ENCODE assay signal across 9 cellular contexts in the genomic region with DNA sequence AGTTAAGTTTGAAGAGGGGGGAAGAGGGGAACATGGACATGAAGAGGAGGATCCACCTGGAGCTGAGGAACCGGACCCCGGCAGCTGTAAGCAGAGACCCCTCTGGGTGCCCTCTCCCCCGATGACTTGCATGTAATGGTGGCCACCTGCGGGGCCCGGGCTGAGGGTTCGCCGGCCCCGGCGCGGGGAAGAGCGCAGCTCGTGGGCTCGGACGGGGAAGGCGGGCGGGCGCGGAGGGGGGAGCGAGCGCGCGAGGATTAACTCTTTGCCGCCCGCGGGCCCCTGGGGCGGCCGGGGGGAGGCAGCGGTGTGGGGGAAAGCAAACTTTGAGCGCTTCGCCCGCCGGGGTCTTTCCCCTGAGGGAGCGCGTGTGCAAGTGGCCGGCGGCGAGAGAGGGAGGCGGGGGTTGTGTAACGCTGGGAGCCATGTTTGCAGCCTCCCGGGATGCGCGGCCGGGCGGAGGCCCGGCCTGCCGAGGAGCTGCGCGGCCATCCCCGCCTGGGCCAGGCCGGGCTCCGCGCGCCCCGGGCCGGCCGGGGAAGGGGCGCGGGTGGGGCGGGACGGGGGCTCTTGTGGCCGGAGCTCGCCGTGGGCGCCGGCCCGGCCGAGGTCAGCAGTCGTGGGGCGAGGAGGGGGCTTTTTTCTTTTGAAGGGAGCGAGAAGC. TPM values are rescaled to one million over a fixed set of nuclear protein-coding genes. Genes with fewer than 3 reads are reported as not detected.
DNase-seq lines count a peak whose midpoint lies in the region; ATAC-seq, FAIRE-seq and TF ChIP-seq lines count a peak whose summit lies in the region.
"Had no signal": no experiment of that assay in that cellular context is flagged by ENCODE, and none has a peak within 500 bp of the region (broad histone marks: within the 10 kb centered on the region; RNA-seq: fewer than 3 reads in every experiment).

No MANE protein-coding gene starts in this region.

- H3K9me3 Mint-ChIP-seq in Caco-2 (ENCODE audit: unreplicated experiment), result no peaks in the 10 kb centered on the region
- no peaks in the 10 kb centered on the region for H3K9me3 Mint-ChIP-seq in activated CD8-positive, alpha-beta memory T cell treated with anti-CD3 and anti-CD28 coated beads, Interleukin-2, amount 10 ng/mL, durations not matched to agents 7 days and 5 days (ENCODE audit: low read depth)

- H3K36me3 ChIP-seq in Caco-2 (ENCODE audit: control insufficient read depth, insufficient read depth, low read length) (no peaks in the 10 kb centered on the region), endothelial cell of umbilical vein (ENCODE audit: control insufficient read depth in 2 of 2, extremely low read depth in 1 of 2, insufficient read depth in 2 of 2, low read length in 2 of 2) (no peaks in the 10 kb centered on the region)

- DNase-seq in Caco-2, result peak; percentile 61 to 73
- peak; percentile 54 for DNase-seq in NAMALWA (ENCODE audit: low spot score)
- peak; percentile 60 for DNase-seq in activated CD8-positive, alpha-beta memory T cell treated with anti-CD3 and anti-CD28 coated beads, Interleukin-2, amount 10 ng/mL, durations not matched to agents 7 days and 5 days
- peak; percentile 51 for DNase-seq in endothelial cell of umbilical vein (ENCODE audit: low read depth, low spot score)
- peak; percentile 37 for DNase-seq in mucosa of gallbladder (ENCODE audit: low spot score)
- peak; percentile 29 to 32 for DNase-seq in stimulated activated CD8-positive, alpha-beta memory T cell treated with anti-CD3 and anti-CD28 coated beads, Interleukin-4, amount 100 ng/mL, for 1 hour (ENCODE audit: low read depth in 2 of 2, low spot score in 1 of 2)
- no peak for DNase-seq in T1000 (lab: John Stamatoyannopoulos, UW)

- H3K27ac ChIP-seq in endothelial cell of umbilical vein (ENCODE audit: insufficient read depth, low read depth, low read length), result peak overlapping the region; percentile 94

- H3K27ac Mint-ChIP-seq in Caco-2 (ENCODE audit: unreplicated experiment), result peak overlapping the region; percentile 84
- H3K27ac Mint-ChIP-seq in activated CD8-positive, alpha-beta memory T cell treated with anti-CD3 and anti-CD28 coated beads, Interleukin-2, amount 10 ng/mL, durations not matched to agents 7 days and 5 days, result peak overlapping the region; percentile 86

- no peak for FAIRE-seq in endothelial cell of umbilical vein (lab: Jason Lieb, UNC)
- FAIRE-seq: colon had no signal

- H3K4me1 ChIP-seq in Caco-2 (peaks cover 10% of the 10 kb centered on the region), endothelial cell of umbilical vein (ENCODE audit: control insufficient read depth, extremely low read depth, insufficient read depth, low read length) (peaks cover 24% of the 10 kb centered on the region)

- BruUV-seq in Caco-2 (replicated peaks; lab: Mats Ljungman, UMichigan) (TSS peak; percentile 4), endothelial cell of umbilical vein (replicated peaks; lab: Mats Ljungman, UMichigan) (TSS peak; percentile 6)

- H3K36me3 Mint-ChIP-seq in Caco-2 (ENCODE audit: insufficient read depth, unreplicated experiment), result peaks cover 37% of the 10 kb centered on the region
- peaks cover 14% of the 10 kb centered on the region for H3K36me3 Mint-ChIP-seq in activated CD8-positive, alpha-beta memory T cell treated with anti-CD3 and anti-CD28 coated beads, Interleukin-2, amount 10 ng/mL, durations not matched to agents 7 days and 5 days

- no peaks in the 10 kb centered on the region for H3K27me3 Mint-ChIP-seq in Caco-2 (ENCODE audit: insufficient read depth, unreplicated experiment)
- no peaks in the 10 kb centered on the region for H3K27me3 Mint-ChIP-seq in activated CD8-positive, alpha-beta memory T cell treated with anti-CD3 and anti-CD28 coated beads, Interleukin-2, amount 10 ng/mL, durations not matched to agents 7 days and 5 days

- H3K4me1 Mint-ChIP-seq in Caco-2 (ENCODE audit: low read depth, unreplicated experiment), result peaks cover 34% of the 10 kb centered on the region
- peaks cover 40% of the 10 kb centered on the region for H3K4me1 Mint-ChIP-seq in activated CD8-positive, alpha-beta memory T cell treated with anti-CD3 and anti-CD28 coated beads, Interleukin-2, amount 10 ng/mL, durations not matched to agents 7 days and 5 days

- POLR2A ChIA-PET in Caco-2 (lab: Charles Lee), result interaction anchor here (0.6 to 2.1 kb wide), 6 partner anchors 11 to 350 kb away, joined by 3 to 15 read pairs (median 4); a partner anchor contains a TSS
- POLR2A ChIA-PET in endothelial cell of umbilical vein (lab: Charles Lee), result interaction anchor here (1.0 to 1.1 kb wide), 2 partner anchors 62 to 73 kb away, joined by 3 to 4 read pairs; a partner anchor contains a TSS

- dilution Hi-C loops in endothelial cell of umbilical vein (cut with MboI; ENCODE audit: extremely low pct_ligation_motif_present, low sequenced_read_pairs), result no loop called here

- intact Hi-C loops in Caco-2 (cut with micrococcal nuclease; ENCODE audit: unreplicated experiment) (loop anchor here (1.0 to 10.0 kb wide), 2 partner anchors 61 to 271 kb away; a partner anchor contains a TSS), endothelial cell of umbilical vein (cut with micrococcal nuclease) (loop anchor here (1.0 kb wide), 6 partner anchors 27 to 273 kb away; a partner anchor contains a TSS)

- H3K79me2 ChIP-seq in endothelial cell of umbilical vein (ENCODE audit: control insufficient read depth, insufficient read depth, low read length), result peaks cover 54% of the 10 kb centered on the region

- CTCF ChIA-PET in Caco-2 (lab: Charles Lee) (interaction anchor here (0.7 to 2.6 kb wide), 4 partner anchors 51 to 310 kb away, joined by 3 to 18 read pairs (median 4); a partner anchor contains a TSS), endothelial cell of umbilical vein (lab: Charles Lee) (interaction anchor here (0.9 to 4.1 kb wide), 11 partner anchors 8 to 74 kb away, joined by 3 to 37 read pairs (median 5); a partner anchor contains a TSS)
- CTCF ChIA-PET in activated CD8-positive, alpha-beta memory T cell treated with anti-CD3 and anti-CD28 coated beads, Interleukin-2, amount 10 ng/mL, durations not matched to agents 7 days and 5 days (lab: Charles Lee), result interaction anchor here (1.0 to 9.1 kb wide), 17 partner anchors 8 to 272 kb away, joined by 3 to 99 read pairs (median 5); a partner anchor contains a TSS

- no peaks in the 10 kb centered on the region for H3K9me1 ChIP-seq in endothelial cell of umbilical vein (replicated peaks; ENCODE audit: control insufficient read depth, extremely low read depth, insufficient read depth, low read length)

- H3K27me3 ChIP-seq in Caco-2 (replicated peaks; ENCODE audit: control insufficient read depth, insufficient read depth, low read length) (no peaks in the 10 kb centered on the region), endothelial cell of umbilical vein (ENCODE audit: control insufficient read depth in 2 of 2, insufficient read depth in 2 of 2, low read length in 2 of 2) (no peaks in the 10 kb centered on the region)

- TF ChIP-seq CTCF in Caco-2 (IDR thresholded peaks at IDR 0.05; ENCODE audit: insufficient read depth in 1 of 2, low read depth in 1 of 2, low read length in 1 of 2, severe bottlenecking in 1 of 2, unreplicated experiment in 1 of 2), result peak in 1 of 2 experiments; percentile 16
- no peak for TF ChIP-seq CTCF in endothelial cell of umbilical vein (IDR thresholded peaks at IDR 0.05; ENCODE audit: extremely low read depth in 1 of 2, insufficient read depth in 1 of 2, low read depth in 1 of 2, low read length in 2 of 2)

- peak overlapping the region; percentile 11 for H2AFZ ChIP-seq in endothelial cell of umbilical vein (ENCODE audit: low read depth, low read length)

- no peak overlapping the region for H3K4me2 ChIP-seq in endothelial cell of umbilical vein (ENCODE audit: insufficient read depth, low read length)

- H3K9me3 ChIP-seq in Caco-2, result no peaks in the 10 kb centered on the region
- no peaks in the 10 kb centered on the region for H3K9me3 ChIP-seq in endothelial cell of umbilical vein (replicated peaks; ENCODE audit: control insufficient read depth, insufficient read depth, low read length)

- peak; percentile 11 for ATAC-seq in GM21619 (IDR thresholded peaks at IDR 0.05; ENCODE audit: unreplicated experiment)
- ATAC-seq in activated CD8-positive, alpha-beta memory T cell treated with anti-CD3 and anti-CD28 coated beads, Interleukin-2, amount 10 ng/mL, durations not matched to agents 7 days and 5 days, result peak; percentile 16

- H3K4me3 ChIP-seq in Caco-2 (ENCODE audit: low read depth, low read length) (peak overlapping the region; percentile 96), endothelial cell of umbilical vein (replicated peaks in 1 of 3; ENCODE audit: insufficient read depth in 1 of 3, low read depth in 1 of 3, low read length in 3 of 3) (peak overlapping the region; percentile 64 to 90 (median 75))

- peak overlapping the region; percentile 95 for H3K9ac ChIP-seq in endothelial cell of umbilical vein (replicated peaks; ENCODE audit: extremely low read depth, insufficient read depth, low read length)

- TF ChIP-seq POLR2A in endothelial cell of umbilical vein (IDR thresholded peaks at IDR 0.05; ENCODE audit: low read depth, low read length), result no peak

- H4K20me1 ChIP-seq in endothelial cell of umbilical vein (replicated peaks; ENCODE audit: control insufficient read depth, extremely low read depth, insufficient read depth, low read length), result peaks cover 5% of the 10 kb centered on the region

- H3K4me3 Mint-ChIP-seq in Caco-2 (ENCODE audit: unreplicated experiment), result peak overlapping the region; percentile 79
- H3K4me3 Mint-ChIP-seq in activated CD8-positive, alpha-beta memory T cell treated with anti-CD3 and anti-CD28 coated beads, Interleukin-2, amount 10 ng/mL, durations not matched to agents 7 days and 5 days, result peak overlapping the region; percentile 79

RNA-seq across cellular contexts. Expression of a gene that starts 0.5 kb away (rescaled TPM):
- total RNA-seq in Caco-2 (2022) (299 and 317 TPM in 2 replicates), endothelial cell of umbilical vein (152 and 173 TPM in 2 replicates), mucosa of gallbladder (90.5 TPM)
- 100 to 1,000 TPM; 299 to 301 TPM for total RNA-seq in activated CD8-positive, alpha-beta memory T cell treated with anti-CD3 and anti-CD28 coated beads, Interleukin-2, amount 10 ng/mL, durations not matched to agents 7 days and 5 days
- polyA plus RNA-seq in endothelial cell of umbilical vein, result 5.9 and 13.9 TPM in 2 replicates
- polyA plus RNA-seq in endothelial cell of umbilical vein (2011; cell fraction: cytosol; rRNA removed), result 46.4 and 47.0 TPM in 2 replicates
- 20.7 and 29.1 TPM in 2 replicates for polyA plus RNA-seq in endothelial cell of umbilical vein (2011; cell fraction: nucleus; rRNA removed)
- 165 and 251 TPM in 2 replicates for polyA plus RNA-seq in endothelial cell of umbilical vein (2012)
- polyA minus RNA-seq in endothelial cell of umbilical vein, result 12.8 and 21.7 TPM in 2 replicates
- 47.4 TPM for polyA minus RNA-seq in endothelial cell of umbilical vein (2011; cell fraction: cytosol; rRNA and poly(A)+ RNA removed)
- 17.1 and 20.9 TPM in 2 replicates for polyA minus RNA-seq in endothelial cell of umbilical vein (2011; cell fraction: nucleus; rRNA and poly(A)+ RNA removed)

RNA-seq across cellular contexts. Expression of a gene that starts 45.7 kb away (rescaled TPM):
- total RNA-seq in Caco-2 (2022) (not detected in 2 replicates), endothelial cell of umbilical vein (not detected in 2 replicates), mucosa of gallbladder (0.14 TPM)
- under 1 TPM; 0.23 to 0.47 TPM for total RNA-seq in activated CD8-positive, alpha-beta memory T cell treated with anti-CD3 and anti-CD28 coated beads, Interleukin-2, amount 10 ng/mL, durations not matched to agents 7 days and 5 days
- polyA plus RNA-seq in endothelial cell of umbilical vein, result not detected in 2 replicates
- not detected in 2 replicates for polyA plus RNA-seq in endothelial cell of umbilical vein (2011; cell fraction: cytosol; rRNA removed)
- not detected in 2 replicates for polyA plus RNA-seq in endothelial cell of umbilical vein (2011; cell fraction: nucleus; rRNA removed)
- polyA plus RNA-seq in endothelial cell of umbilical vein (2012), result not detected in 2 replicates
- 0.15 and 0.68 TPM in 2 replicates for polyA minus RNA-seq in endothelial cell of umbilical vein
- polyA minus RNA-seq in endothelial cell of umbilical vein (2011; cell fraction: cytosol; rRNA and poly(A)+ RNA removed), result not detected
- not detected in 2 replicates for polyA minus RNA-seq in endothelial cell of umbilical vein (2011; cell fraction: nucleus; rRNA and poly(A)+ RNA removed)
